In the genomic region with DNA sequence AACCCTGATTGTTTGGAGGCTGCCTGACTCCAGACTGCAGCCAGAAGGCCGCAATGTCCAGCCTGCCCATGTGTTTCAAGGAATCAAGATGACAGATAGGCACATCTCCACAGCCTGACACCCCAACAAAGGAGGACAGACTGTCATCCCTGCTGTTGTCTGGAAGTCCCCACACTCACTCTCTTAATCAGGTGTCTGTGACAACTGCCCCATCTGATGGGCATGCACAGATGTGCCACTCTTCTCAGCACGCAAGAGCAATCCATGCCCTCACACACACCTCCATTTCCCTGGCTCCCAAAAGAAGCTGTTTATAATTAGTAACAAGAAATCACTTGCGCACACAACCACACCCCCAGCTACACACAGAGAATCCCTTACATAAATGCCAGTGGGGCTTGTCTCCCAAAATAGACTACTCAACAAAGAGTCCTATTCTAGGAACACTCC, we compare ENCODE assay signal across 16 cellular contexts.
"Had no signal": no experiment of that assay in that cellular context is flagged by ENCODE, and none has a peak within 500 bp of the region (broad histone marks: within the 10 kb centered on the region; RNA-seq: fewer than 3 reads in every experiment).

No MANE protein-coding gene starts in this region.

- H3K9ac ChIP-seq: parathyroid adenoma, SK-N-SH had no signal

- H3K9me3 ChIP-seq: SK-N-SH had no signal

- H3K9me3 Mint-ChIP-seq: activated CD4-positive, alpha-beta T cell treated with anti-CD3 and anti-CD28 coated beads, Interleukin-2, amount 10 ng/mL, durations not matched to agents 7 days and 5 days; activated CD8-positive, alpha-beta T cell treated with anti-CD3 and anti-CD28 coated beads for 36 hours; activated naive CD8-positive, alpha-beta T cell treated with anti-CD3 and anti-CD28 coated beads for 36 hours had no signal

- H3K4me1 ChIP-seq: parathyroid adenoma had no signal

- H3K27ac ChIP-seq: epithelial cell of prostate, parathyroid adenoma, WERI-Rb-1 had no signal

- DNase-seq: activated CD4-positive, alpha-beta T cell treated with anti-CD3 and anti-CD28 coated beads, Interleukin-2, amount 10 ng/mL, durations not matched to agents 7 days and 5 days; activated CD4-positive, CD25-positive, alpha-beta regulatory T cell treated with anti-CD3 and anti-CD28 coated beads, Interleukin-2, amount 50 U/mL, for 72 hours; activated CD8-positive, alpha-beta memory T cell treated with anti-CD3 and anti-CD28 coated beads, Interleukin-2, amount 10 ng/mL, durations not matched to agents 7 days and 5 days; activated CD8-positive, alpha-beta T cell treated with anti-CD3 and anti-CD28 coated beads for 36 hours; activated naive CD4-positive, alpha-beta T cell; activated naive CD8-positive, alpha-beta T cell treated with anti-CD3 and anti-CD28 coated beads for 36 hours; activated T-cell treated with anti-CD3 and anti-CD28 coated beads for 4 hours; amniotic stem cell; hippocampal formation; kidney glomerular epithelial cell; SK-N-SH; stimulated activated CD4-positive, alpha-beta T cell treated with anti-CD3 and anti-CD28 coated beads, Interleukin-4, amount 100 ng/mL, for 24 hours; stimulated activated naive CD4-positive, alpha-beta T cell treated with Interleukin-2 at 50 U/mL for 16 hours; WERI-Rb-1 had no signal

- H3K27ac Mint-ChIP-seq: activated CD4-positive, alpha-beta T cell treated with anti-CD3 and anti-CD28 coated beads, Interleukin-2, amount 10 ng/mL, durations not matched to agents 7 days and 5 days; activated CD8-positive, alpha-beta memory T cell treated with anti-CD3 and anti-CD28 coated beads, Interleukin-2, amount 10 ng/mL, durations not matched to agents 7 days and 5 days; activated CD8-positive, alpha-beta T cell treated with anti-CD3 and anti-CD28 coated beads for 36 hours; activated naive CD8-positive, alpha-beta T cell treated with anti-CD3 and anti-CD28 coated beads for 36 hours had no signal

- H2AFZ ChIP-seq: parathyroid adenoma had no signal

- H3K36me3 Mint-ChIP-seq: activated CD8-positive, alpha-beta memory T cell treated with anti-CD3 and anti-CD28 coated beads, Interleukin-2, amount 10 ng/mL, durations not matched to agents 7 days and 5 days; activated naive CD8-positive, alpha-beta T cell treated with anti-CD3 and anti-CD28 coated beads for 36 hours had no signal

- H3K4me3 Mint-ChIP-seq: activated CD4-positive, alpha-beta T cell treated with anti-CD3 and anti-CD28 coated beads, Interleukin-2, amount 10 ng/mL, durations not matched to agents 7 days and 5 days; activated CD8-positive, alpha-beta memory T cell treated with anti-CD3 and anti-CD28 coated beads, Interleukin-2, amount 10 ng/mL, durations not matched to agents 7 days and 5 days; activated CD8-positive, alpha-beta T cell treated with anti-CD3 and anti-CD28 coated beads for 36 hours; activated naive CD8-positive, alpha-beta T cell treated with anti-CD3 and anti-CD28 coated beads for 36 hours had no signal

- H3K27me3 Mint-ChIP-seq: activated CD4-positive, alpha-beta T cell treated with anti-CD3 and anti-CD28 coated beads, Interleukin-2, amount 10 ng/mL, durations not matched to agents 7 days and 5 days; activated CD8-positive, alpha-beta memory T cell treated with anti-CD3 and anti-CD28 coated beads, Interleukin-2, amount 10 ng/mL, durations not matched to agents 7 days and 5 days had no signal

- H3K4me1 Mint-ChIP-seq: activated CD4-positive, alpha-beta T cell treated with anti-CD3 and anti-CD28 coated beads, Interleukin-2, amount 10 ng/mL, durations not matched to agents 7 days and 5 days; activated CD8-positive, alpha-beta memory T cell treated with anti-CD3 and anti-CD28 coated beads, Interleukin-2, amount 10 ng/mL, durations not matched to agents 7 days and 5 days; activated naive CD8-positive, alpha-beta T cell treated with anti-CD3 and anti-CD28 coated beads for 36 hours had no signal

- H3K79me2 ChIP-seq: parathyroid adenoma had no signal

- ATAC-seq: activated CD8-positive, alpha-beta memory T cell treated with anti-CD3 and anti-CD28 coated beads, Interleukin-2, amount 10 ng/mL, durations not matched to agents 7 days and 5 days; activated CD8-positive, alpha-beta T cell treated with anti-CD3 and anti-CD28 coated beads for 36 hours had no signal

- H3K4me2 ChIP-seq: SK-N-SH had no signal
